ENCODE assay signal across 11 cellular contexts in the genomic region with DNA sequence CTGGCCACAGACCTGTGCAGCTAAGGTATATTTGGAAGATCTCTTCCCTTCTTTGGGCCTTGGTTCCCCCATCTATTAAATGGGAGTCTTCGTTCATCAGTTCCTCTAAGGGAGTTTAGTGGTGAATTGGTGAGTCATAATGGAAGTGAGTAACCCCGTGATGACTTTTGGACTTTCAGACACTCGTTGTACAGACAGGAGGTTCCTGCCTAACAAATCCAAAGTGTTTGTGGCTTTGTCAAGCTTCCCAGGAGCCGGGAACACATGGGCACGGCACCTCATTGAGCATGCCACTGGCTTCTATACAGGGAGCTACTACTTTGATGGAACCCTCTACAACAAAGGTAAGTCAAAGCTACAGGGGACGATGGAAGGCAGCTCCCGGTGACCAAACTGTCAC. TPM values are rescaled to one million over a fixed set of nuclear protein-coding genes. Genes with fewer than 3 reads are reported as not detected.
A peak's percentile ranks its signal among the peaks of the same experiment; 100 is the strongest.
DNase-seq lines count a peak whose midpoint lies in the region; ATAC-seq, FAIRE-seq and TF ChIP-seq lines count a peak whose summit lies in the region.
"Had no signal": no experiment of that assay in that cellular context is flagged by ENCODE, and none has a peak within 500 bp of the region (broad histone marks: within the 10 kb centered on the region; RNA-seq: fewer than 3 reads in every experiment).

No MANE protein-coding gene starts in this region.

- no peak overlapping the region for H3K4me3 ChIP-seq in GM12878

- FAIRE-seq in GM12892 (lab: Jason Lieb, UNC), result peak; percentile 85
- peak; percentile 56 for FAIRE-seq in GM12878 (lab: Jason Lieb, UNC)
- FAIRE-seq in HTR-8/SVneo (lab: Jason Lieb, UNC), result no peak

- TF ChIP-seq RAD21 in GM12878 (IDR thresholded peaks at IDR 0.05; ENCODE audit: insufficient read depth, low read depth, low read length), result no peak

- 40% methylated on average over 7 of the region's 7 CpGs for WGBS in GM12878 (ENCODE audit: insufficient coverage, insufficient replicate concordance, low lambda C conversion rate, missing lambda C conversion rate)

- no peak overlapping the region for H3K9ac ChIP-seq in GM12878 (ENCODE audit: control insufficient read depth, insufficient read depth, low read length)

- H3K36me3 ChIP-seq in GM12878 (ENCODE audit: control insufficient read depth in 2 of 2, insufficient read depth in 2 of 2, low read length in 1 of 2), result no peaks in the 10 kb centered on the region

- peak in 1 of 2 experiments; percentile 32; a peak in 1 of 4 replicates for TF ChIP-seq EP300 in GM12878 (IDR thresholded peaks at IDR 0.05; ENCODE audit: borderline replicate concordance in 1 of 2, control insufficient read depth in 1 of 2, low read depth in 2 of 2, low read length in 2 of 2)

- DNase-seq in GM12892 (ENCODE audit: insufficient read length) (no peak), LHCN-M2 (ENCODE audit: low read depth) (peak; percentile 21), GM12878 (ENCODE audit: low read depth, low spot score) (peak; percentile 35), renal cortical epithelial cell (ENCODE audit: low read depth) (peak; percentile 88), KBM-7 (no peak), pons (ENCODE audit: low spot score) (no peak), HTR-8/SVneo (ENCODE audit: insufficient read length, low spot score) (no peak)
- DNase-seq: activated CD4-positive, alpha-beta T cell treated with anti-CD3 and anti-CD28 coated beads, Interleukin-2, amount 10 ng/mL, durations not matched to agents 24 days and 14 days; DND-41; HFFc6 had no signal

- RAD21 ChIA-PET in GM12878 (lab: Charles Lee; ENCODE audit: unreplicated experiment), result no interaction called here

- in situ Hi-C loops in GM12878 (cut with MboI), result no loop called here
- in situ Hi-C loops in KBM-7 (cut with MboI; ENCODE audit: low pct_unique_long_range_greater_than_20kb, low sequenced_read_pairs), result no loop called here

- no peaks in the 10 kb centered on the region for H3K9me3 ChIP-seq in GM12878 (replicated peaks; ENCODE audit: control insufficient read depth, insufficient read depth, low read length)

- peak; percentile 83 for ATAC-seq in GM12878

- no peak for TF ChIP-seq POLR2A in GM12892 (IDR thresholded peaks at IDR 0.05; ENCODE audit: low read depth, low read length)
- no peak for TF ChIP-seq POLR2A in GM12878 (IDR thresholded peaks at IDR 0.05; ENCODE audit: low read depth, low read length)

- BruUV-seq in GM12878 (replicated peaks; lab: Mats Ljungman, UMichigan), result no TSS peak

- SMC1A ChIA-PET in GM12878 (lab: Charles Lee; ENCODE audit: uncharacterized antibody, unreplicated experiment), result no interaction called here

- no peak overlapping the region for H2AFZ ChIP-seq in GM12878 (ENCODE audit: control insufficient read depth, low read depth, low read length)

- POLR2A ChIA-PET in GM12878 (lab: Charles Lee), result no interaction called here

- intact Hi-C loops in GM12878 (cut with micrococcal nuclease; ENCODE audit: unreplicated experiment), result no loop called here

- no peaks in the 10 kb centered on the region for H3K79me2 ChIP-seq in GM12878 (ENCODE audit: control insufficient read depth, insufficient read depth, low read length)

- H4K20me1 ChIP-seq in GM12878 (ENCODE audit: control insufficient read depth, insufficient read depth), result no peaks in the 10 kb centered on the region

- H3K4me1 ChIP-seq in GM12878 (ENCODE audit: control insufficient read depth, insufficient read depth, low read length), result peaks cover 14% of the 10 kb centered on the region

- TF ChIP-seq CTCF in GM12878 (IDR thresholded peaks at IDR 0.05 in 2 of 3, conservative IDR thresholded peaks at IDR 0.05 in 1 of 3; ENCODE audit: control insufficient read depth in 2 of 3, extremely low read depth in 1 of 3, insufficient read depth in 1 of 3, low read depth in 3 of 3, low read length in 3 of 3), result no peak

- peak overlapping the region; percentile 32; the same call in 1 of the 2 replicates for H3K4me2 ChIP-seq in GM12878 (ENCODE audit: control insufficient read depth, insufficient read depth)

- H3K27ac ChIP-seq in GM12878 (ENCODE audit: control insufficient read depth, insufficient read depth), result no peak overlapping the region
- H3K27ac ChIP-seq: C4-2B had no signal

- no peaks in the 10 kb centered on the region for H3K27me3 ChIP-seq in GM12878 (replicated peaks in 1 of 2; ENCODE audit: control insufficient read depth in 2 of 2, insufficient read depth in 2 of 2, low read length in 1 of 2)

- CTCF ChIA-PET in GM12878 (lab: Yijun Ruan, JAX), result interaction anchor here (0.6 kb wide), 1 partner anchor 180 kb away, joined by 3 read pairs; no protein-coding TSS in a partner anchor

TF ChIP-seq in GM12878, 131 proteins besides CTCF, POLR2A, EP300 and RAD21 (continues in another document):
- no peak for TF ChIP-seq NFYA (IDR thresholded peaks at IDR 0.05; ENCODE audit: borderline replicate concordance, low read depth, low read length)
- no peak for TF ChIP-seq SIX5 (IDR thresholded peaks at IDR 0.05; ENCODE audit: low read depth, low read length, severe bottlenecking)
- TF ChIP-seq SUPT20H (IDR thresholded peaks at IDR 0.05; ENCODE audit: borderline replicate concordance, control insufficient read depth, low read depth, low read length), result no peak
- TF ChIP-seq EED (IDR thresholded peaks at IDR 0.05; ENCODE audit: low read depth), result peak; percentile 38
- peak; percentile 74 for TF ChIP-seq MTA2 (IDR thresholded peaks at IDR 0.05; ENCODE audit: low read depth)
- TF ChIP-seq HSF1 (IDR thresholded peaks at IDR 0.05; ENCODE audit: low read depth, low read length), result no peak
- no peak for TF ChIP-seq RB1 (IDR thresholded peaks at IDR 0.05; ENCODE audit: borderline replicate concordance)
- TF ChIP-seq SPI1 (IDR thresholded peaks at IDR 0.05; ENCODE audit: borderline replicate concordance, insufficient read depth, low read depth, low read length), result peak; percentile 34; the same call in 1 of the 2 replicates
- no peak for TF ChIP-seq HDAC2 (IDR thresholded peaks at IDR 0.05)
- TF ChIP-seq ASH2L (IDR thresholded peaks at IDR 0.05; ENCODE audit: borderline replicate concordance, low read depth), result no peak
- TF ChIP-seq IRF3 (IDR thresholded peaks at IDR 0.05), result no peak
- TF ChIP-seq JUND (IDR thresholded peaks at IDR 0.05; ENCODE audit: low read depth, low read length), result peak; percentile 60; the same call in 1 of the 2 replicates
- no peak for TF ChIP-seq STAT1 (conservative IDR thresholded peaks at IDR 0.05)
- TF ChIP-seq FOS (IDR thresholded peaks at IDR 0.05; ENCODE audit: borderline replicate concordance, extremely low read depth, insufficient read length), result no peak
- TF ChIP-seq SREBF1 (IDR thresholded peaks at IDR 0.05; ENCODE audit: low read length), result no peak
- TF ChIP-seq ZSCAN29 (IDR thresholded peaks at IDR 0.05), result no peak
- no peak for TF ChIP-seq TARDBP (IDR thresholded peaks at IDR 0.05; ENCODE audit: borderline replicate concordance)
- TF ChIP-seq MYC (IDR thresholded peaks at IDR 0.05; ENCODE audit: insufficient read depth, insufficient read length, insufficient replicate concordance, low read length, severe bottlenecking), result no peak
- TF ChIP-seq MEF2B (IDR thresholded peaks at IDR 0.05; ENCODE audit: partially characterized antibody, poor library complexity, severe bottlenecking), result no peak
- no peak for TF ChIP-seq ZNF274 (IDR thresholded peaks at IDR 0.05; ENCODE audit: insufficient read depth, insufficient read length)
- peak; percentile 88 for TF ChIP-seq IRF4 (IDR thresholded peaks at IDR 0.05; ENCODE audit: low read depth, low read length)
- no peak for TF ChIP-seq HDAC6 (IDR thresholded peaks at IDR 0.05; ENCODE audit: unreplicated experiment)

RNA-seq across cellular contexts. Expression of gene WSCD1, which starts 40.4 kb away (rescaled TPM):
- polyA plus RNA-seq in GM12892 (2012; ENCODE audit: missing spikeins), result not detected
- total RNA-seq in LHCN-M2 (2014; rRNA removed) (3.7 and 4.0 TPM in 2 replicates), GM12878 (2014; rRNA removed) (not detected in 2 replicates), GM12878 (2014; rRNA removed; fragmentation: Illumina TruSeq; extraction: Trizol) (not detected in 2 replicates), GM12878 (2021) (not detected in 2 replicates), renal cortical epithelial cell (15.3 and 19.3 TPM in 2 replicates)
- polyA plus RNA-seq in LHCN-M2 (2012), result 0.80 TPM
- not detected in 2 replicates for total RNA-seq in GM12878 (2013; cell fraction: nucleolus; rRNA removed)
- not detected for polyA plus RNA-seq in GM12878 (2011; ENCODE audit: low read depth)
- polyA plus RNA-seq in GM12878 (2011; rRNA removed) (0.01 TPM in 2 replicates), GM12878 (2014; fragmentation: Illumina TruSeq; extraction: Trizol) (0.16 TPM in 1 of 2 replicates, not detected in the other), GM12878 (2014; fragmentation: Nextera tagmentation; extraction: Ambion mirVana) (not detected), GM12878 (2014; rRNA removed) (not detected in 2 replicates), GM12878 (2016; fragmentation: Nextera tagmentation; extraction: Ambion mirVana) (not detected)
- 0.05 and 0.10 TPM in 2 replicates for polyA plus RNA-seq in GM12878 (2011; cell fraction: cytosol; rRNA removed)
- 0.04 and 0.39 TPM in 2 replicates for polyA plus RNA-seq in GM12878 (2011; cell fraction: nucleus; rRNA removed)
- not detected in 2 replicates for polyA plus RNA-seq in GM12878 (2012)
- polyA minus RNA-seq in GM12878 (2011; rRNA and poly(A)+ RNA removed), result not detected in 2 replicates
- not detected in 2 replicates for polyA minus RNA-seq in GM12878 (2011; cell fraction: cytosol; rRNA and poly(A)+ RNA removed)
- not detected in 2 replicates for polyA minus RNA-seq in GM12878 (2011; cell fraction: nucleus; rRNA and poly(A)+ RNA removed)
- total RNA-seq: activated CD4-positive, alpha-beta T cell treated with anti-CD3 and anti-CD28 coated beads, Interleukin-2, amount 10 ng/mL, durations not matched to agents 24 days and 14 days; HFFc6 had no signal

Comparison
In these comparisons a context has a peak if more than half of its experiments do, and no peak if none do; other contexts are left out.
1. DNase-seq: peak in LHCN-M2 (single experiment), GM12878 (single experiment) and renal cortical epithelial cell (single experiment); none in GM12892 (single experiment), KBM-7 (single experiment), pons (single experiment) and HTR-8/SVneo (single experiment).